Comparison of ENCODE assay signal across 9 cellular contexts in genomic region chr2:139626128-139626527, GRCh38.
"Had no signal": no experiment of that assay in that cellular context is flagged by ENCODE, and none has a peak within 500 bp of the region (broad histone marks: within the 10 kb centered on the region; RNA-seq: fewer than 3 reads in every experiment).

No MANE protein-coding gene starts in this region.

- DNase-seq: H9, HCEC 1CT, Karpas-422, KBM-7 had no signal

- H2AFZ ChIP-seq: GM23338 had no signal

- H3K4me2 ChIP-seq: GM23338, KMS-11 had no signal

- H3K27ac ChIP-seq: HL-60, KMS-11 had no signal

- FAIRE-seq: H1, H54 had no signal

- ATAC-seq: GM23338 had no signal

- H3K4me3 ChIP-seq: GM23338 had no signal

- H3K9ac ChIP-seq: KMS-11 had no signal
